ENCODE assay signal across 14 cellular contexts in genomic region chr17:72997559-72997958, GRCh38.
"Had no signal": no experiment of that assay in that cellular context is flagged by ENCODE, and none has a peak within 500 bp of the region (broad histone marks: within the 10 kb centered on the region; RNA-seq: fewer than 3 reads in every experiment).

No MANE protein-coding gene starts in this region.

- FAIRE-seq: endometrium had no signal

- H3K9ac ChIP-seq: neural progenitor cell had no signal

- H2AFZ ChIP-seq: neural progenitor cell had no signal

- H3K9me3 ChIP-seq: breast epithelium, lower lobe of right lung, thoracic aorta had no signal

- H3K36me3 ChIP-seq: breast epithelium, lower lobe of right lung, neural progenitor cell, thoracic aorta had no signal

- H3K27ac ChIP-seq: breast epithelium, lower lobe of right lung, neural progenitor cell, thoracic aorta, VCaP had no signal

- H3K4me1 ChIP-seq: breast epithelium, lower lobe of right lung had no signal

- H3K4me2 ChIP-seq: neural progenitor cell had no signal

- H3K27me3 ChIP-seq: breast epithelium, neural progenitor cell had no signal

- DNase-seq: activated CD4-positive, alpha-beta T cell treated with anti-CD3 and anti-CD28 coated beads for 1 hour; activated CD4-positive, alpha-beta T cell treated with anti-CD3 and anti-CD28 coated beads, Interleukin-2, amount 50 U/mL, for 4 hours; activated naive CD4-positive, alpha-beta T cell; activated T-cell treated with anti-CD3 and anti-CD28 coated beads for 4 hours; aorta; left colon; lower lobe of right lung; stimulated activated CD4-positive, alpha-beta T cell treated with anti-CD3 and anti-CD28 coated beads, Interleukin-2, amount 100 ng/mL, for 24 hours had no signal

- ATAC-seq: left colon, lower lobe of right lung, sciatic nerve had no signal

- H3K4me3 ChIP-seq: breast epithelium, lower lobe of right lung, neural progenitor cell, thoracic aorta had no signal
